ENCODE assay signal across 31 cellular contexts in genomic region chr10:104822088-104822487, GRCh38.
"Had no signal": no experiment of that assay in that cellular context is flagged by ENCODE, and none has a peak within 500 bp of the region (broad histone marks: within the 10 kb centered on the region; RNA-seq: fewer than 3 reads in every experiment).

No MANE protein-coding gene starts in this region.

- H3K9me3 ChIP-seq: adrenal gland, ascending aorta, body of pancreas had no signal

- H3K4me1 ChIP-seq: adrenal gland, ascending aorta, breast epithelium had no signal

- DNase-seq: activated effector memory CD4-positive, alpha-beta T cell treated with anti-CD3 and anti-CD28 coated beads, Interleukin-2, amount 50 U/mL, for 16 hours; activated effector memory CD4-positive, alpha-beta T cell treated with Interleukin-2 at 50 U/mL for 16 hours; activated gamma-delta T cell; activated gamma-delta T cell treated with Interleukin-2 at 50 U/mL for 16 hours; activated naive CD4-positive, alpha-beta T cell; activated naive CD4-positive, alpha-beta T cell treated with anti-CD3 and anti-CD28 coated beads for 36 hours; activated naive CD4-positive, alpha-beta T cell treated with anti-CD3 and anti-CD28 coated beads, Interleukin-2, amount 10 ng/mL, durations not matched to agents 7 days and 5 days; activated naive CD4-positive, alpha-beta T cell treated with anti-CD3 and anti-CD28 coated beads, Interleukin-2, amount 50 U/mL, for 16 hours; activated naive CD4-positive, alpha-beta T cell treated with Interleukin-2 at 50 U/mL for 16 hours; activated naive CD8-positive, alpha-beta T cell treated with anti-CD3 and anti-CD28 coated beads for 36 hours; activated naive CD8-positive, alpha-beta T cell treated with anti-CD3 and anti-CD28 coated beads, Interleukin-2, amount 10 ng/mL, durations not matched to agents 7 days and 5 days; activated naive CD8-positive, alpha-beta T cell treated with anti-CD3 and anti-CD28 coated beads, Interleukin-2, amount 50 U/mL, for 24 hours; activated T-cell treated with anti-CD3 and anti-CD28 coated beads, Interleukin-2, amount 50 U/mL, for 24 hours; activated T-cell treated with anti-CD3 and anti-CD28 coated beads, Interleukin-2, amount 50 U/mL, for 4 hours; activated T-cell treated with anti-CD3 and anti-CD28 coated beads, Interleukin-2, amount 50 U/mL, for 48 hours; activated T-cell treated with anti-CD3 and anti-CD28 coated beads, Interleukin-2, amount 50 U/mL, for 72 hours; adrenal gland; amniotic stem cell; amygdala; anterior cingulate cortex; aorta; body of pancreas; brain microvascular endothelial cell; caudate nucleus; central memory CD4-positive, alpha-beta T cell; cerebellar nuclear complex had no signal

- ATAC-seq: activated naive CD4-positive, alpha-beta T cell treated with anti-CD3 and anti-CD28 coated beads, Interleukin-2, amount 50 U/mL, for 72 hours; activated naive CD8-positive, alpha-beta T cell treated with anti-CD3 and anti-CD28 coated beads, Interleukin-2, amount 50 U/mL, for 24 hours; activated T-cell treated with anti-CD3 and anti-CD28 coated beads, Interleukin-2, amount 50 U/mL, for 4 hours; activated T-cell treated with anti-CD3 and anti-CD28 coated beads, Interleukin-2, amount 50 U/mL, for 72 hours; activated T-helper 17 cell treated with anti-CD3 and anti-CD28 coated beads, Interleukin-2, amount 50 U/mL, for 72 hours; body of pancreas had no signal

- H3K27ac ChIP-seq: adrenal gland, ascending aorta, body of pancreas, brain microvascular endothelial cell, breast epithelium, cardiac muscle cell had no signal

- H3K27me3 ChIP-seq: adrenal gland, ascending aorta, body of pancreas, brain microvascular endothelial cell, breast epithelium, cardiac muscle cell had no signal

- H3K4me3 ChIP-seq: adrenal gland, ascending aorta, body of pancreas, breast epithelium, cardiac muscle cell had no signal

- H3K36me3 ChIP-seq: adrenal gland, ascending aorta, brain microvascular endothelial cell, breast epithelium, cardiac muscle cell had no signal
